ENCODE assay signal across 26 cellular contexts in the genomic region with DNA sequence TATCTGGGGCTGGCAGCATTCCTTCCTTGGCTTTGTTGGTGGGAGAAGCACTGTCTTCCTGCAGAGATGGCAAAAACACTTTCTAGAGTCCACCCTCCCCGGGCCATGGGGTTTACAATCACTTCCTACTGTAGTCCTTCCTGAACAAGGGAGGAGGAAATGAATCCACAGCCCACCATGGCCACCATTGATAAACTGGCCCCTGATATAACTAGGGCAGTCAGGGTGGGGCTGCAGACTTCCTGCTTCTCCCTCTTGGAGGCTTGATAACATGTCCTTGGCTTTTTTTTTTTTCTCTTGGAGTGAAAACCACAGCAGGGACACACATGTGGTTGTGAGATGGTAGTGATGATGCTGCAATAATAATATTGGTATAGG.
DNase-seq lines count a peak whose midpoint lies in the region; ATAC-seq and TF ChIP-seq lines count a peak whose summit lies in the region.
"Had no signal": no experiment of that assay in that cellular context is flagged by ENCODE, and none has a peak within 500 bp of the region (broad histone marks: within the 10 kb centered on the region; RNA-seq: fewer than 3 reads in every experiment).

No MANE protein-coding gene starts in this region.

- H3K9me3 ChIP-seq in SK-N-SH, result no peaks in the 10 kb centered on the region
- no peaks in the 10 kb centered on the region for H3K9me3 ChIP-seq in mesodermal cell (ENCODE audit: control insufficient read depth, low read length)
- H3K9me3 ChIP-seq in upper lobe of right lung, result no peaks in the 10 kb centered on the region
- H3K9me3 ChIP-seq: esophagus squamous epithelium, gastroesophageal sphincter, tibial nerve had no signal

- H2AFZ ChIP-seq in SK-N-SH (ENCODE audit: low read depth), result no peak overlapping the region

- no peak for TF ChIP-seq EP300 in SK-N-SH (IDR thresholded peaks at IDR 0.05; ENCODE audit: borderline replicate concordance in 1 of 2, low read depth in 1 of 2, low read length in 1 of 2)

- H3K79me2 ChIP-seq in SK-N-SH (ENCODE audit: insufficient read depth), result no peaks in the 10 kb centered on the region

- CTCF ChIA-PET in SK-N-SH (lab: Yijun Ruan, JAX), result no interaction called here

- TF ChIP-seq CTCF in SK-N-SH (IDR thresholded peaks at IDR 0.05), result no peak
- TF ChIP-seq CTCF in upper lobe of right lung (IDR thresholded peaks at IDR 0.05), result no peak

- no peak overlapping the region for H3K4me2 ChIP-seq in SK-N-SH

- H3K9me2 ChIP-seq in SK-N-SH, result no peaks in the 10 kb centered on the region

- no peaks in the 10 kb centered on the region for H3F3A ChIP-seq in SK-N-SH (replicated peaks; ENCODE audit: insufficient read depth)

- 22% methylated on average over 1 of the region's 1 CpG for WGBS in SK-N-SH (ENCODE audit: low lambda C conversion rate)
- WGBS in mesodermal cell (ENCODE audit: insufficient coverage in 2 of 2), 2 experiments, result no CpG with 5 or more reads among the region's 1 CpG

- POLR2A ChIA-PET in SK-N-SH (lab: Yijun Ruan, JAX), result no interaction called here

- intact Hi-C loops in Right ventricle myocardium superior (cut with DNase I), result no loop called here
- intact Hi-C loops in upper lobe of right lung (cut with DNase I), result no loop called here

- no peaks in the 10 kb centered on the region for H4K20me1 ChIP-seq in SK-N-SH (ENCODE audit: insufficient read depth)

- H3K4me1 ChIP-seq in SK-N-SH (ENCODE audit: control insufficient read depth in 1 of 2, insufficient read depth in 2 of 2, low read depth in 1 of 2, low read length in 1 of 2) (peaks cover 0 to 11% of the 10 kb centered on the region in 2 experiments; a peak in 1 of 4 replicates), mesodermal cell (ENCODE audit: control insufficient read depth, insufficient read depth, low read length, poor library complexity, severe bottlenecking) (peaks cover 9% of the 10 kb centered on the region), upper lobe of right lung (no peaks in the 10 kb centered on the region)
- H3K4me1 ChIP-seq: esophagus squamous epithelium, gastroesophageal sphincter had no signal

- H3K27me3 ChIP-seq in SK-N-SH (ENCODE audit: insufficient read depth), result peaks cover 9% of the 10 kb centered on the region; the same call in 1 of the 2 replicates
- no peaks in the 10 kb centered on the region for H3K27me3 ChIP-seq in upper lobe of right lung
- H3K27me3 ChIP-seq: esophagus squamous epithelium, tibial nerve had no signal

- no peak for ATAC-seq in SK-N-SH treated with all-trans-retinoic acid at 6 μM for 48 hours
- ATAC-seq in Right ventricle myocardium superior (ENCODE audit: poor library complexity), result peak; percentile 58
- peak; percentile 34 for ATAC-seq in upper lobe of right lung
- ATAC-seq: activated CD4-positive, alpha-beta T cell treated with anti-CD3 and anti-CD28 coated beads for 36 hours; activated T-cell treated with anti-CD3 and anti-CD28 coated beads, Interleukin-2, amount 50 U/mL, for 4 hours; HCT116 had no signal

- no peak for TF ChIP-seq RAD21 in SK-N-SH (IDR thresholded peaks at IDR 0.05; ENCODE audit: low read length)

- H3K4me3 ChIP-seq in SK-N-SH (ENCODE audit: low read depth in 2 of 2, low read length in 1 of 2) (no peak overlapping the region), mesodermal cell (ENCODE audit: extremely low read depth, insufficient read depth, low read length, poor library complexity, severe bottlenecking) (no peak overlapping the region), upper lobe of right lung (no peak overlapping the region)
- H3K4me3 ChIP-seq: esophagus squamous epithelium, gastroesophageal sphincter, tibial nerve had no signal

- H3K36me3 ChIP-seq in SK-N-SH (replicated peaks in 1 of 2; ENCODE audit: control insufficient read depth in 1 of 2, insufficient read depth in 2 of 2, low read length in 1 of 2) (no peaks in the 10 kb centered on the region), mesodermal cell (ENCODE audit: control insufficient read depth, insufficient read depth, low read length) (no peaks in the 10 kb centered on the region), upper lobe of right lung (no peaks in the 10 kb centered on the region)
- H3K36me3 ChIP-seq: esophagus squamous epithelium, gastroesophageal sphincter, tibial nerve had no signal

- no peak overlapping the region for H3K9ac ChIP-seq in SK-N-SH

- no peak overlapping the region for H3K27ac ChIP-seq in SK-N-SH (ENCODE audit: low read depth in 2 of 2, low read length in 1 of 2)
- H3K27ac ChIP-seq in mesodermal cell (ENCODE audit: low read depth, low read length, severe bottlenecking), result peak overlapping the region; percentile 10
- no peak overlapping the region for H3K27ac ChIP-seq in upper lobe of right lung
- H3K27ac ChIP-seq: 22Rv1, esophagus squamous epithelium, tibial nerve had no signal

- DNase-seq in SK-N-SH (peak; percentile 7), Right ventricle myocardium superior (no peak), upper lobe of right lung (no peak), NCI-H82 (lab: John Stamatoyannopoulos, UW) (no peak), cerebellum (ENCODE audit: low spot score) (no peak), mucosa of gallbladder (ENCODE audit: low spot score) (no peak)
- DNase-seq: activated CD4-positive, alpha-beta T cell treated with anti-CD3 and anti-CD28 coated beads for 36 hours; activated naive CD4-positive, alpha-beta T cell treated with anti-CD3 and anti-CD28 coated beads for 36 hours; activated T-cell treated with anti-CD3 and anti-CD28 coated beads, Interleukin-2, amount 50 U/mL, for 4 hours; CD4-positive, CD25-positive, alpha-beta regulatory T cell; effector memory CD4-positive, alpha-beta T cell; esophagus squamous epithelium; mammary epithelial cell; naive B cell; NCI-H2081; NCI-H345; NCI-H774; occipital lobe; SIG-M5; T-helper 1 cell had no signal

TF ChIP-seq in SK-N-SH, 30 proteins besides CTCF, POLR2A, EP300 and RAD21:
- TF ChIP-seq RXRA (IDR thresholded peaks at IDR 0.05; ENCODE audit: borderline replicate concordance, low read depth) (no peak), FOXM1 (IDR thresholded peaks at IDR 0.05; ENCODE audit: low read depth) (no peak), TEAD4 (IDR thresholded peaks at IDR 0.05; ENCODE audit: borderline replicate concordance, insufficient read depth) (no peak)
- TF ChIP-seq, protein P1, sequence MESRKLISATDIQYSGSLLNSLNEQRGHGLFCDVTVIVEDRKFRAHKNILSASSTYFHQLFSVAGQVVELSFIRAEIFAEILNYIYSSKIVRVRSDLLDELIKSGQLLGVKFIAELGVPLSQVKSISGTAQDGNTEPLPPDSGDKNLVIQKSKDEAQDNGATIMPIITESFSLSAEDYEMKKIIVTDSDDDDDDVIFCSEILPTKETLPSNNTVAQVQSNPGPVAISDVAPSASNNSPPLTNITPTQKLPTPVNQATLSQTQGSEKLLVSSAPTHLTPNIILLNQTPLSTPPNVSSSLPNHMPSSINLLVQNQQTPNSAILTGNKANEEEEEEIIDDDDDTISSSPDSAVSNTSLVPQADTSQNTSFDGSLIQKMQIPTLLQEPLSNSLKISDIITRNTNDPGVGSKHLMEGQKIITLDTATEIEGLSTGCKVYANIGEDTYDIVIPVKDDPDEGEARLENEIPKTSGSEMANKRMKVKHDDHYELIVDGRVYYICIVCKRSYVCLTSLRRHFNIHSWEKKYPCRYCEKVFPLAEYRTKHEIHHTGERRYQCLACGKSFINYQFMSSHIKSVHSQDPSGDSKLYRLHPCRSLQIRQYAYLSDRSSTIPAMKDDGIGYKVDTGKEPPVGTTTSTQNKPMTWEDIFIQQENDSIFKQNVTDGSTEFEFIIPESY (IDR thresholded peaks at IDR 0.05; ENCODE audit: borderline replicate concordance, low read depth), result no peak

TF ChIP-seq in SK-N-SH treated with all-trans-retinoic acid at 6 μM for 48 hours, 23 proteins besides CTCF, POLR2A, EP300 and RAD21 (continues in another document):
- TF ChIP-seq ZNF70 (CRISPR knock-in tag; IDR thresholded peaks at IDR 0.05), result no peak
- no peak for TF ChIP-seq ZNF565 (CRISPR knock-in tag; conservative IDR thresholded peaks at IDR 0.05; ENCODE audit: low read depth)
- TF ChIP-seq TSHZ2 (CRISPR knock-in tag; IDR thresholded peaks at IDR 0.05), result no peak
- TF ChIP-seq PATZ1 (CRISPR knock-in tag; IDR thresholded peaks at IDR 0.05; ENCODE audit: borderline replicate concordance), result no peak
- TF ChIP-seq GLIS3 (CRISPR knock-in tag; IDR thresholded peaks at IDR 0.05), result no peak
